Comparison of ENCODE assay signal across 1 cellular context in genomic region chr3:151426337-151426648, GRCh38.
A peak's percentile ranks its signal among the peaks of the same experiment; 100 is the strongest.
TF ChIP-seq lines count a peak whose summit lies in the region.

No MANE protein-coding gene starts in this region.

TF ChIP-seq in GM12878, 131 proteins besides CTCF, POLR2A, EP300 and RAD21:
- TF ChIP-seq CBX5 (IDR thresholded peaks at IDR 0.05; ENCODE audit: low read depth) (no peak), RUNX3 (IDR thresholded peaks at IDR 0.05; ENCODE audit: low read length) (peak; percentile 52), KDM1A (IDR thresholded peaks at IDR 0.05; ENCODE audit: borderline replicate concordance) (no peak), NFIC (IDR thresholded peaks at IDR 0.05; ENCODE audit: low read depth, low read length) (0 out of 2 replicates have a peak, but pooled peaks have one; percentile 14), PBX3 (IDR thresholded peaks at IDR 0.05; ENCODE audit: insufficient replicate concordance, low read depth, low read length) (no peak), FOXM1 (IDR thresholded peaks at IDR 0.05; ENCODE audit: low read depth, low read length) (peak; percentile 27; the same call in 1 of the 2 replicates)
